Comparison of ENCODE assay signal across 26 cellular contexts in genomic region chr20:46285072-46285471, GRCh38. TPM values are rescaled to one million over a fixed set of nuclear protein-coding genes. Genes with fewer than 3 reads are reported as not detected.
DNase-seq lines count a peak whose midpoint lies in the region; ATAC-seq, FAIRE-seq and TF ChIP-seq lines count a peak whose summit lies in the region.
"Had no signal": no experiment of that assay in that cellular context is flagged by ENCODE, and none has a peak within 500 bp of the region (broad histone marks: within the 10 kb centered on the region; RNA-seq: fewer than 3 reads in every experiment).

No MANE protein-coding gene starts in this region.

- H3K36me3 ChIP-seq in HepG2 (replicated peaks in 1 of 2; ENCODE audit: control insufficient read depth in 1 of 2, insufficient read depth in 2 of 2, low read length in 2 of 2): no peaks in the 10 kb centered on the region
- no peaks in the 10 kb centered on the region for H3K36me3 ChIP-seq in right lobe of liver
- no peaks in the 10 kb centered on the region for H3K36me3 ChIP-seq in Panc1 (ENCODE audit: control insufficient read depth, insufficient read depth, low read length)
- no peaks in the 10 kb centered on the region for H3K36me3 ChIP-seq in spleen
- H3K36me3 ChIP-seq: BE2C; BLaER1 treated with 17β-estradiol and CSF1 and Interleukin-3, amounts not matched to agents 10 nM and 100 nM had no signal

- H3K4me1 ChIP-seq in HepG2 (ENCODE audit: insufficient read depth, low read length) (no peaks in the 10 kb centered on the region), right lobe of liver (no peaks in the 10 kb centered on the region), Panc1 (ENCODE audit: control insufficient read depth, insufficient read depth, low read length) (no peaks in the 10 kb centered on the region; the same call in 1 of the 2 replicates), spleen (no peaks in the 10 kb centered on the region)
- H3K4me1 ChIP-seq: BE2C; BLaER1 treated with 17β-estradiol and CSF1 and Interleukin-3, amounts not matched to agents 10 nM and 100 nM had no signal

- no peak overlapping the region for H3K9ac ChIP-seq in HepG2 (ENCODE audit: insufficient read depth, low read depth, low read length)
- H3K9ac ChIP-seq: BLaER1 treated with 17β-estradiol and CSF1 and Interleukin-3, amounts not matched to agents 10 nM and 100 nM had no signal

- BruUV-seq in HepG2 (replicated peaks; lab: Mats Ljungman, UMichigan) (no TSS peak), Panc1 (replicated peaks; lab: Mats Ljungman, UMichigan) (no TSS peak)

- POLR2A ChIA-PET in HepG2 (lab: Yijun Ruan, JAX) (no interaction called here), Panc1 (lab: Charles Lee) (no interaction called here), HEK293T (lab: Yijun Ruan, JAX) (no interaction called here)

- H4K20me1 ChIP-seq in HepG2 (ENCODE audit: insufficient read depth, low read length): no peaks in the 10 kb centered on the region
- H4K20me1 ChIP-seq: BLaER1 treated with 17β-estradiol and CSF1 and Interleukin-3, amounts not matched to agents 10 nM and 100 nM had no signal

- TF ChIP-seq POLR2A in HepG2 (IDR thresholded peaks at IDR 0.05; ENCODE audit: insufficient read depth in 1 of 2, low read depth in 2 of 2, low read length in 2 of 2): no peak
- TF ChIP-seq POLR2A in right lobe of liver (IDR thresholded peaks at IDR 0.05): no peak
- TF ChIP-seq POLR2A in spleen (IDR thresholded peaks at IDR 0.05): no peak

- intact Hi-C loops in HepG2 (cut with micrococcal nuclease; ENCODE audit: unreplicated experiment): no loop called here
- intact Hi-C loops in right lobe of liver (cut with DNase I): no loop called here
- intact Hi-C loops in Panc1 (cut with micrococcal nuclease; ENCODE audit: unreplicated experiment): no loop called here
- intact Hi-C loops in spleen (cut with DNase I; ENCODE audit: low total_unique reads): no loop called here

- CTCF ChIA-PET in HepG2 (lab: Yijun Ruan, JAX; ENCODE audit: low intra/inter-chr PET ratio, low total read pairs) (no interaction called here), Panc1 (lab: Charles Lee) (no interaction called here), HEK293T (lab: Yijun Ruan, JAX) (no interaction called here)

- H3K79me2 ChIP-seq in HepG2 (ENCODE audit: insufficient read depth, low read length): no peaks in the 10 kb centered on the region

- DNase-seq in HepG2 (ENCODE audit: low spot score): no peak
- DNase-seq in right lobe of liver: no peak
- no peak for DNase-seq in Panc1 (ENCODE audit: low read depth, low spot score)
- peak; percentile 15 for DNase-seq in spleen
- no peak for DNase-seq in T-helper 2 cell
- DNase-seq in HEK293T (ENCODE audit: extremely low spot score): no peak
- DNase-seq: ACHN; AML-193; BE2C; Calu3; CD4-positive, alpha-beta memory T cell; COR-L47; DMS53; DMS79 treated with DMSO at 0.1 percent for 48 hours; H9; HFFc6 had no signal

- in situ Hi-C loops in HepG2 (cut with HindIII; ENCODE audit: extremely low pct_ligation_motif_present, low pct_unique_long_range_greater_than_20kb): no loop called here
- in situ Hi-C loops in Panc1 (cut with HindIII; ENCODE audit: low pct_unique_long_range_greater_than_20kb, low sequenced_read_pairs): no loop called here

- no peak overlapping the region for H3K27ac ChIP-seq in HepG2 (ENCODE audit: extremely low read length, insufficient read depth, low read length)
- H3K27ac ChIP-seq in right lobe of liver: no peak overlapping the region
- H3K27ac ChIP-seq in Panc1 (ENCODE audit: low read length): no peak overlapping the region
- no peak overlapping the region for H3K27ac ChIP-seq in spleen
- H3K27ac ChIP-seq: 22Rv1; BLaER1 treated with 17β-estradiol and CSF1 and Interleukin-3, amounts not matched to agents 10 nM and 100 nM had no signal

- H2AFZ ChIP-seq in HepG2 (ENCODE audit: low read length): no peak overlapping the region
- H2AFZ ChIP-seq: GM23338 had no signal

- WGBS in HepG2 (ENCODE audit: low lambda C conversion rate): 7% methylated on average over 8 of the region's 8 CpGs
- 44% methylated on average over 8 of the region's 8 CpGs for WGBS in right lobe of liver (ENCODE audit: insufficient coverage, low coverage, low lambda C conversion rate, missing lambda C conversion rate)
- WGBS in spleen, 5 donors: 61 to 72% (median 71%) methylated on average over 8 of the region's 8 CpGs

- H3K9me3 ChIP-seq in HepG2 (ENCODE audit: low read length) (no peaks in the 10 kb centered on the region), right lobe of liver (no peaks in the 10 kb centered on the region), Panc1 (ENCODE audit: control insufficient read depth, insufficient read depth, low read depth, low read length) (no peaks in the 10 kb centered on the region), spleen (no peaks in the 10 kb centered on the region)
- H3K9me3 ChIP-seq: BE2C; BLaER1 treated with 17β-estradiol and CSF1 and Interleukin-3, amounts not matched to agents 10 nM and 100 nM had no signal

- no peak for TF ChIP-seq EP300 in HepG2 (IDR thresholded peaks at IDR 0.05; ENCODE audit: low read depth in 2 of 2, low read length in 2 of 2)
- no peak for TF ChIP-seq EP300 in HepG2 (CRISPR knock-in tag; IDR thresholded peaks at IDR 0.05; ENCODE audit: borderline replicate concordance)

- H3K4me3 ChIP-seq in HepG2 (replicated peaks in 1 of 3; ENCODE audit: insufficient read depth in 1 of 3, low read depth in 2 of 3, low read length in 3 of 3) (no peak overlapping the region), right lobe of liver (no peak overlapping the region), Panc1 (ENCODE audit: low read depth in 2 of 2, low read length in 2 of 2) (no peak overlapping the region), spleen (no peak overlapping the region)
- H3K4me3 ChIP-seq: BLaER1 treated with 17β-estradiol and CSF1 and Interleukin-3, amounts not matched to agents 10 nM and 100 nM; GM23338 had no signal

- H3K4me2 ChIP-seq in HepG2 (ENCODE audit: low read depth, low read length): no peak overlapping the region
- H3K4me2 ChIP-seq: BLaER1 treated with 17β-estradiol and CSF1 and Interleukin-3, amounts not matched to agents 10 nM and 100 nM; GM23338 had no signal

- TF ChIP-seq CTCF in HepG2 (CRISPR knock-in tag; IDR thresholded peaks at IDR 0.05) (no peak), right lobe of liver (IDR thresholded peaks at IDR 0.05) (no peak), Panc1 (IDR thresholded peaks at IDR 0.05) (no peak), spleen (IDR thresholded peaks at IDR 0.05 in 8 of 11, conservative IDR thresholded peaks at IDR 0.05 in 3 of 11) (no peak)

- TF ChIP-seq RAD21 in HepG2 (CRISPR knock-in tag; IDR thresholded peaks at IDR 0.05): no peak

- H3K27me3 ChIP-seq in HepG2 (ENCODE audit: control insufficient read depth in 1 of 2, insufficient read depth in 2 of 2, low read length in 2 of 2) (peaks cover 17 to 95% of the 10 kb centered on the region in 2 experiments; a peak in 4 of 5 replicates), right lobe of liver (no peaks in the 10 kb centered on the region), Panc1 (ENCODE audit: control insufficient read depth, insufficient read depth, low read length) (peaks cover 11% of the 10 kb centered on the region; the same call in 1 of the 2 replicates), spleen (replicated peaks in 1 of 7) (peaks cover 0 to 70% (median 7%) of the 10 kb centered on the region in 7 donors)
- H3K27me3 ChIP-seq: BE2C; BLaER1 treated with 17β-estradiol and CSF1 and Interleukin-3, amounts not matched to agents 10 nM and 100 nM had no signal

- ATAC-seq in HepG2 (no peak), right lobe of liver (no peak), Panc1 (0 out of 2 replicates have a peak, but pooled peaks have one; percentile 48), GM21529 (IDR thresholded peaks at IDR 0.05; ENCODE audit: unreplicated experiment) (no peak)
- ATAC-seq: GM23338, HCT116 had no signal

- no peak for FAIRE-seq in HepG2 (lab: Jason Lieb, UNC)
- FAIRE-seq: A204.1, G401.6, GM12892, GM19239 had no signal

TF ChIP-seq in HepG2, 621 proteins besides CTCF, POLR2A, EP300 and RAD21:
- TF ChIP-seq GATA4 (IDR thresholded peaks at IDR 0.05; ENCODE audit: borderline replicate concordance, low read depth) (no peak), MAFK (conservative IDR thresholded peaks at IDR 0.05 in 1 of 2, IDR thresholded peaks at IDR 0.05 in 1 of 2; ENCODE audit: low read length in 2 of 2) (peak; percentile 63 to 66), MAFF (IDR thresholded peaks at IDR 0.05; ENCODE audit: low read depth, low read length) (peak; percentile 71)

RNA-seq across cellular contexts. Expression of gene CDH22, which starts 23.2 kb away (rescaled TPM):
- total RNA-seq in HepG2 (2016; rRNA removed; fragmentation: Illumina TruSeq; extraction: Trizol) (not detected in 2 replicates), right lobe of liver (not detected), Panc1 (2021; ENCODE audit: unreplicated experiment) (not detected), spleen (not detected)
- total RNA-seq in HepG2 (2016; cell fraction: cytosol; rRNA removed; fragmentation: Illumina TruSeq; extraction: Trizol; ENCODE audit: low read depth): not detected in 2 replicates
- total RNA-seq in HepG2 (2016; cell fraction: insoluble cytoplasmic fraction; rRNA removed; fragmentation: Illumina TruSeq; extraction: Trizol): not detected in 2 replicates
- not detected in 2 replicates for total RNA-seq in HepG2 (2016; cell fraction: membrane; rRNA removed; fragmentation: Illumina TruSeq; extraction: Trizol)
- not detected in 2 replicates for total RNA-seq in HepG2 (2016; cell fraction: nucleus; rRNA removed; fragmentation: Illumina TruSeq; extraction: Trizol)
- polyA plus RNA-seq in HepG2 (2011; rRNA removed) (not detected in 2 replicates), spleen (not detected)
- not detected in 2 replicates for polyA plus RNA-seq in HepG2 (2011; cell fraction: cytosol; rRNA removed)
- polyA plus RNA-seq in HepG2 (2011; cell fraction: nucleus; rRNA removed): 0.10 TPM in 1 of 2 replicates, not detected in the other
- polyA plus RNA-seq in HepG2 (2012): not detected in 2 replicates
- polyA plus RNA-seq in HepG2 (2016; cell fraction: cytosol; fragmentation: Illumina TruSeq; extraction: Trizol; ENCODE audit: low read depth): not detected in 2 replicates
- polyA plus RNA-seq in HepG2 (2016; cell fraction: insoluble cytoplasmic fraction; fragmentation: Illumina TruSeq; extraction: Trizol; ENCODE audit: low read depth): not detected in 2 replicates
- not detected in 2 replicates for polyA plus RNA-seq in HepG2 (2016; cell fraction: membrane; fragmentation: Illumina TruSeq; extraction: Trizol; ENCODE audit: low read depth)
- not detected in 2 replicates for polyA plus RNA-seq in HepG2 (2016; cell fraction: nucleus; fragmentation: Illumina TruSeq; extraction: Trizol; ENCODE audit: insufficient read depth, low read depth)
- 0.04 TPM in 1 of 2 replicates, not detected in the other for polyA minus RNA-seq in HepG2 (2011; rRNA and poly(A)+ RNA removed; ENCODE audit: low replicate concordance)
- not detected in 2 replicates for polyA minus RNA-seq in HepG2 (2011; cell fraction: cytosol; rRNA and poly(A)+ RNA removed)
- polyA minus RNA-seq in HepG2 (2011; cell fraction: nucleus; rRNA and poly(A)+ RNA removed): not detected in 2 replicates
- not detected for polyA plus RNA-seq in Panc1 (2012; ENCODE audit: insufficient read length)
- total RNA-seq: Calu3; CD4-positive, alpha-beta memory T cell; H4; H9; HFFc6 had no signal
- polyA plus RNA-seq: CD4-positive, alpha-beta memory T cell had no signal
